1 cellular context compared by ENCODE assay signal in genomic region chr11:72012091-72012630, GRCh38.
A peak's percentile ranks its signal among the peaks of the same experiment; 100 is the strongest.
TF ChIP-seq lines count a peak whose summit lies in the region.

No MANE protein-coding gene starts in this region.

TF ChIP-seq in K562, 482 proteins besides CTCF, POLR2A, EP300 and RAD21:
- TF ChIP-seq ZBTB1 (CRISPR knock-in tag; IDR thresholded peaks at IDR 0.05; ENCODE audit: borderline replicate concordance, low read depth) (no peak), SUPT5H (IDR thresholded peaks at IDR 0.05) (no peak), ZNF174 (CRISPR knock-in tag; IDR thresholded peaks at IDR 0.05) (no peak), RBM22 (IDR thresholded peaks at IDR 0.05; ENCODE audit: low read depth, low read length, poor library complexity, severe bottlenecking) (peak; percentile 47), GATAD2A (IDR thresholded peaks at IDR 0.05) (no peak), POLR2G (IDR thresholded peaks at IDR 0.05; ENCODE audit: low read depth, low read length) (peak; percentile 47; the same call in 1 of the 2 replicates)
